ENCODE assay signal across 8 cellular contexts in the genomic region with DNA sequence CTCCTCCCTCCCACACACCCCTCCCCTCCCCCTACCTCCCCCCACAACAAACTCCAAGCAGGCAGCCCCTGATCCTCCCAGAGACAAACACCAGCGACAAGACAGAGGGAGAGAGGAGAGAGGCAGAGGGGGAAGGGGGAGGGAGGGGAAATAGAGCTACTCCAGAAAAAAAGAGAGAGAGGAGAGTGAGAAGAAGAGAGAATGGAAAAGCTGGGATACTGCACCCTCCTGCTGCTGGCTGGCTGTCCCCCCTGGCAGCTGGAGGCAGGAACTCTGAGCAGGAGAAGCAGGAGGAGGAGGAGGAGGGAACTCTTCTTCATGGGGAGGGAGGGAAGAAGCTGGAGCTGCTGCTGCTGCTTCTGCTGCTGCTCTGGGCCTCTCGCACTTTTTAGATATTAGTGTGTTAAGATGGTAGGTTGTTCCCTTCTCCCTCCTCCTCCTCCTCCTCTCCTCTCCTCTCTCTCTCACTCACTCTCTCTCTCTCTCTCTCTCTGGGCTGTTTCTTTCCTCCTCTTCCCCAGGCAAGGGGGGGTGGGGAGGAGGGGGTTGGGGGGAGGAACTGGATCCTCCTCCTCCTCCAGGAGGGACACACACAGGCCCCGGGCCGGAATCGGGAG. TPM values are rescaled to one million over a fixed set of nuclear protein-coding genes. Genes with fewer than 3 reads are reported as not detected.
DNase-seq lines count a peak whose midpoint lies in the region; ATAC-seq and TF ChIP-seq lines count a peak whose summit lies in the region.

No MANE protein-coding gene starts in this region.

- H3K9ac ChIP-seq in DND-41 (ENCODE audit: low read depth, low read length) (peak overlapping the region; percentile 88), fibroblast of lung (ENCODE audit: insufficient read depth, low read length) (peak overlapping the region; percentile 4)

- DNase-seq in DND-41 (peak; percentile 64), NCI-H460 (ENCODE audit: extremely low read depth, low read depth) (peak; percentile 50), fibroblast of lung (ENCODE audit: low read depth in 2 of 2) (peak in 1 of 2 donors; percentile 84), vagina (ENCODE audit: extremely low spot score in 2 of 2) (no peak)
- DNase-seq in activated CD8-positive, alpha-beta T cell treated with anti-CD3 and anti-CD28 coated beads for 36 hours, result peak; percentile 48

- POLR2A ChIA-PET in activated CD8-positive, alpha-beta T cell treated with anti-CD3 and anti-CD28 coated beads for 36 hours (lab: Charles Lee), result no interaction called here

- no peaks in the 10 kb centered on the region for H3K9me3 ChIP-seq in DND-41 (ENCODE audit: insufficient read depth, low read length, severe bottlenecking)
- H3K9me3 ChIP-seq in fibroblast of lung (ENCODE audit: control insufficient read depth, insufficient read depth, low read depth, low read length), result no peaks in the 10 kb centered on the region
- no peaks in the 10 kb centered on the region for H3K9me3 ChIP-seq in vagina

- no peaks in the 10 kb centered on the region for H3K9me3 Mint-ChIP-seq in activated CD8-positive, alpha-beta T cell treated with anti-CD3 and anti-CD28 coated beads for 36 hours
- H3K9me3 Mint-ChIP-seq in nephron, result no peaks in the 10 kb centered on the region

- peak overlapping the region; percentile 87 for H3K4me3 Mint-ChIP-seq in activated CD8-positive, alpha-beta T cell treated with anti-CD3 and anti-CD28 coated beads for 36 hours
- peak overlapping the region; percentile 91 to 99 (median 98) for H3K4me3 Mint-ChIP-seq in nephron

- peak in 1 of 2 donors; percentile 3 for TF ChIP-seq POLR2A in vagina (IDR thresholded peaks at IDR 0.05)

- CTCF ChIA-PET in activated CD8-positive, alpha-beta T cell treated with anti-CD3 and anti-CD28 coated beads for 36 hours (lab: Charles Lee), result interaction anchor here (1.1 kb wide), 1 partner anchor 19 kb away, joined by 3 read pairs; no protein-coding TSS in a partner anchor

- H3K79me2 ChIP-seq in DND-41 (ENCODE audit: insufficient read depth, low read length), result peaks cover 52% of the 10 kb centered on the region
- peaks cover 31% of the 10 kb centered on the region for H3K79me2 ChIP-seq in fibroblast of lung (ENCODE audit: control insufficient read depth, insufficient read depth, low read length)

- peak; percentile 55 for ATAC-seq in DND-41 (ENCODE audit: insufficient read depth, low read depth)
- ATAC-seq in HG02938 (IDR thresholded peaks at IDR 0.05; ENCODE audit: unreplicated experiment), result peak; percentile 1
- peak; percentile 25 for ATAC-seq in activated CD8-positive, alpha-beta T cell treated with anti-CD3 and anti-CD28 coated beads for 36 hours
- ATAC-seq in HG02610 (IDR thresholded peaks at IDR 0.05; ENCODE audit: unreplicated experiment), result no peak

- H2AFZ ChIP-seq in DND-41 (ENCODE audit: low read depth, low read length), result peak overlapping the region; percentile 91
- H2AFZ ChIP-seq in fibroblast of lung (ENCODE audit: low read length), result peak overlapping the region; percentile 75

- H4K20me1 ChIP-seq in DND-41 (ENCODE audit: insufficient read depth, low read length) (peaks cover 3% of the 10 kb centered on the region; the same call in 1 of the 2 replicates), fibroblast of lung (ENCODE audit: control insufficient read depth, extremely low read depth, insufficient read depth, low read length) (no peaks in the 10 kb centered on the region)

- intact Hi-C loops in activated CD8-positive, alpha-beta T cell treated with anti-CD3 and anti-CD28 coated beads for 36 hours (cut with micrococcal nuclease), result loop anchor here (10.0 kb wide), 2 partner anchors 114 to 184 kb away; no protein-coding TSS in a partner anchor
- intact Hi-C loops in vagina (cut with DNase I), result loop anchor here (5.0 kb wide), 1 partner anchor 204 kb away; a partner anchor contains a TSS

- H3K27ac Mint-ChIP-seq in activated CD8-positive, alpha-beta T cell treated with anti-CD3 and anti-CD28 coated beads for 36 hours, result peak overlapping the region; percentile 89
- H3K27ac Mint-ChIP-seq in nephron, result peak overlapping the region; percentile 93 to 100 (median 99)

- H3K4me3 ChIP-seq in DND-41 (ENCODE audit: low read depth in 1 of 2, low read length in 2 of 2), result peak overlapping the region; percentile 62 to 91
- peak overlapping the region; percentile 53 to 68 (median 60) for H3K4me3 ChIP-seq in fibroblast of lung (replicated peaks in 1 of 4; ENCODE audit: control extremely low read depth in 1 of 4, insufficient read depth in 1 of 4, low read depth in 3 of 4, low read length in 4 of 4)
- peak overlapping the region; percentile 67 to 89 for H3K4me3 ChIP-seq in vagina

- TF ChIP-seq CTCF in DND-41 (IDR thresholded peaks at IDR 0.05; ENCODE audit: borderline replicate concordance, extremely low read depth, low read length, poor library complexity, severe bottlenecking) (no peak), fibroblast of lung (conservative IDR thresholded peaks at IDR 0.05 in 1 of 2, IDR thresholded peaks at IDR 0.05 in 1 of 2; ENCODE audit: low read depth in 1 of 2, low read length in 2 of 2) (no peak), nephron (IDR thresholded peaks at IDR 0.05; ENCODE audit: unreplicated experiment in 3 of 3) (no peak), vagina (IDR thresholded peaks at IDR 0.05) (peak in 1 of 3 experiments; percentile 21)
- no peak for TF ChIP-seq CTCF in activated CD8-positive, alpha-beta T cell treated with anti-CD3 and anti-CD28 coated beads for 36 hours (IDR thresholded peaks at IDR 0.05)

- H3K27me3 ChIP-seq in DND-41 (ENCODE audit: insufficient read depth, low read length, poor library complexity), result no peaks in the 10 kb centered on the region
- H3K27me3 ChIP-seq in fibroblast of lung (ENCODE audit: control insufficient read depth, insufficient read depth, low read length), result no peaks in the 10 kb centered on the region
- no peaks in the 10 kb centered on the region for H3K27me3 ChIP-seq in vagina

- H3K4me1 ChIP-seq in DND-41 (ENCODE audit: insufficient read depth, low read length) (peaks cover 50% of the 10 kb centered on the region), fibroblast of lung (ENCODE audit: control insufficient read depth, extremely low read depth, insufficient read depth, low read length) (peaks cover 2% of the 10 kb centered on the region), vagina (peaks cover 32% of the 10 kb centered on the region)

- peaks cover 33% of the 10 kb centered on the region for H3K4me1 Mint-ChIP-seq in activated CD8-positive, alpha-beta T cell treated with anti-CD3 and anti-CD28 coated beads for 36 hours (ENCODE audit: low read depth)
- H3K4me1 Mint-ChIP-seq in nephron, result peaks cover 38% of the 10 kb centered on the region

- peaks cover 2% of the 10 kb centered on the region for H3K36me3 Mint-ChIP-seq in activated CD8-positive, alpha-beta T cell treated with anti-CD3 and anti-CD28 coated beads for 36 hours (ENCODE audit: low read depth)
- H3K36me3 Mint-ChIP-seq in nephron (ENCODE audit: low read depth), result no peaks in the 10 kb centered on the region

- H3K36me3 ChIP-seq in DND-41 (ENCODE audit: insufficient read depth, low read length), result no peaks in the 10 kb centered on the region
- no peaks in the 10 kb centered on the region for H3K36me3 ChIP-seq in fibroblast of lung (ENCODE audit: control insufficient read depth, insufficient read depth, low read length)
- no peaks in the 10 kb centered on the region for H3K36me3 ChIP-seq in vagina

- H3K4me2 ChIP-seq in DND-41 (ENCODE audit: insufficient read depth, low read length), result peak overlapping the region; percentile 97
- H3K4me2 ChIP-seq in fibroblast of lung (ENCODE audit: extremely low read depth, insufficient read depth, low read length), result peak overlapping the region; percentile 80

- peak overlapping the region; percentile 98 for H3K27ac ChIP-seq in DND-41 (ENCODE audit: low read length)
- peak overlapping the region; percentile 30 for H3K27ac ChIP-seq in fibroblast of lung (ENCODE audit: insufficient read depth, low read length)
- H3K27ac ChIP-seq in vagina, result peak overlapping the region; percentile 97

- H3K27me3 Mint-ChIP-seq in activated CD8-positive, alpha-beta T cell treated with anti-CD3 and anti-CD28 coated beads for 36 hours, result no peaks in the 10 kb centered on the region
- no peaks in the 10 kb centered on the region for H3K27me3 Mint-ChIP-seq in nephron (ENCODE audit: low read depth)

RNA-seq across cellular contexts. Expression of a gene that starts 0.4 kb away (rescaled TPM):
- 12.6 and 16.1 TPM in 2 replicates for total RNA-seq in NCI-H460 (2014; rRNA removed; shearing (Covaris generic))
- 4.6 and 9.7 TPM in 2 replicates for polyA plus RNA-seq in NCI-H460 (2014; cell fraction: nucleus; rRNA removed)
- 10 to 100 TPM; 36.2 to 40.4 TPM for total RNA-seq in activated CD8-positive, alpha-beta T cell treated with anti-CD3 and anti-CD28 coated beads for 36 hours
- total RNA-seq in fibroblast of lung (13.6 and 21.0 TPM in 2 replicates), vagina (66.8 TPM)
- 17.0 and 18.5 TPM in 2 replicates for polyA plus RNA-seq in fibroblast of lung
- 13.6 and 20.4 TPM in 2 replicates for polyA plus RNA-seq in fibroblast of lung (2012)
- 18.7 and 27.1 TPM in 2 replicates for polyA minus RNA-seq in fibroblast of lung (ENCODE audit: low replicate concordance)

Comparison
In these comparisons a context has a peak if more than half of its experiments do, and no peak if none do; other contexts are left out.
1. DNase-seq: peak in DND-41 (single experiment), NCI-H460 (single experiment) and activated CD8-positive, alpha-beta T cell treated with anti-CD3 and anti-CD28 coated beads for 36 hours (single experiment); none in vagina (0 of 2).
2. H3K27ac ChIP-seq: peak in every context shown above with its lines; median percentile 98 in DND-41; 97 in vagina; 30 in fibroblast of lung.
3. Peak in every context shown above with its lines, with median percentiles within 50 percentile points of each other: H3K4me3 ChIP-seq.